ENCODE assay signal across 20 cellular contexts in the genomic region with DNA sequence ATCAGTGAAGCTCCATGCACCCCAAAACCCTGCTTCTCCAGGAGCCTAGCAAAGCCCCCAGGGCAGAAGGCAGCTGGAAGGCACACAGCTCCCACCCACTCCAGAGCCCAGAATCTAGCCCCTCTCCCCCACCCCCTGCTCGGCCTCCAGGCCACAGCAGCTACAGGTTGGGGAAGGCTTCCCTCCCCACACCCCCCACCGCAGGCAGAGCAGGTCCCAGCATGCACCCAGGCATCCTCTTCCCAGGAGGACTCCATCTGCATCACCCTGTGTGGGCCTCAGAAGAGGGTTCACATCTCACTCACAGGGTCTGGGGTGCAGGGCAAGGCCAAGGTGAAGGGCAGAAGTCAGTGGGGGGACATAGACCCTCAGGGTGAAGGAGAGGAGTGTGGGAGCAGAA. TPM values are rescaled to one million over a fixed set of nuclear protein-coding genes. Genes with fewer than 3 reads are reported as not detected.
DNase-seq lines count a peak whose midpoint lies in the region; ATAC-seq and TF ChIP-seq lines count a peak whose summit lies in the region.
"Had no signal": no experiment of that assay in that cellular context is flagged by ENCODE, and none has a peak within 500 bp of the region (broad histone marks: within the 10 kb centered on the region; RNA-seq: fewer than 3 reads in every experiment).

No MANE protein-coding gene starts in this region.

- peak overlapping the region; percentile 81 to 91 for H3K9ac ChIP-seq in mucosa of rectum (ENCODE audit: low read depth in 1 of 2, low read length in 2 of 2)

- ATAC-seq in GM19455 (IDR thresholded peaks at IDR 0.05; ENCODE audit: unreplicated experiment) (no peak), left cardiac atrium (no peak)
- ATAC-seq: naive thymus-derived CD4-positive, alpha-beta T cell had no signal

- H3K9me3 ChIP-seq in PC-9 (ENCODE audit: insufficient read depth, low read depth) (no peaks in the 10 kb centered on the region), mucosa of rectum (ENCODE audit: control insufficient read depth in 2 of 2, low read length in 2 of 2) (no peaks in the 10 kb centered on the region), tibial nerve (no peaks in the 10 kb centered on the region)
- H3K9me3 ChIP-seq: adrenal gland had no signal

- in situ Hi-C loops in brain microvascular endothelial cell (cut with HindIII; ENCODE audit: low pct_ligation_motif_present, low sequenced_read_pairs): no loop called here

- H3K27ac ChIP-seq in PC-9 (peak overlapping the region; percentile 56), mucosa of rectum (ENCODE audit: low read depth in 2 of 2, low read length in 2 of 2) (peak overlapping the region; percentile 81 to 86), tibial nerve (peak overlapping the region in 3 of 4 donors; percentile 51 to 92 (median 88)), brain microvascular endothelial cell (no peak overlapping the region)
- H3K27ac ChIP-seq: adrenal gland, dorsolateral prefrontal cortex had no signal

- H3K27me3 ChIP-seq in PC-9 (ENCODE audit: insufficient read depth, low read depth) (no peaks in the 10 kb centered on the region), mucosa of rectum (ENCODE audit: control insufficient read depth in 2 of 2, insufficient read depth in 2 of 2, low read length in 2 of 2) (no peaks in the 10 kb centered on the region), tibial nerve (no peaks in the 10 kb centered on the region), brain microvascular endothelial cell (replicated peaks) (no peaks in the 10 kb centered on the region)
- H3K27me3 ChIP-seq: adrenal gland, dorsolateral prefrontal cortex had no signal

- WGBS in tibial nerve, 2 donors: 86 to 100% methylated on average over 1 of the region's 2 CpGs

- H3F3A ChIP-seq in PC-9 (ENCODE audit: insufficient read depth, low read depth): peaks cover 42% of the 10 kb centered on the region

- no peak for TF ChIP-seq CTCF in PC-9 (conservative IDR thresholded peaks at IDR 0.05)
- no peak for TF ChIP-seq CTCF in epithelial cell of esophagus (IDR thresholded peaks at IDR 0.05; ENCODE audit: insufficient read depth, low read depth, low read length, missing control alignments)
- TF ChIP-seq CTCF in tibial nerve (IDR thresholded peaks at IDR 0.05): no peak
- TF ChIP-seq CTCF in brain microvascular endothelial cell (IDR thresholded peaks at IDR 0.05; ENCODE audit: low read depth, low read length, missing control alignments): no peak

- no TSS peak for BruUV-seq in PC-9 (replicated peaks; lab: Mats Ljungman, UMichigan)

- H3K36me3 ChIP-seq in PC-9 (ENCODE audit: low read depth) (0 out of 2 replicates have a peak, but pooled peaks cover 3% of the 10 kb centered on the region), mucosa of rectum (ENCODE audit: control insufficient read depth in 2 of 2, insufficient read depth in 2 of 2, low read length in 2 of 2) (peaks cover 0 to 2% of the 10 kb centered on the region in 2 donors), tibial nerve (peaks cover 0 to 23% (median 0%) of the 10 kb centered on the region in 3 donors), brain microvascular endothelial cell (replicated peaks) (peaks cover 16% of the 10 kb centered on the region)

- intact Hi-C loops in PC-9 (cut with micrococcal nuclease; ENCODE audit: unreplicated experiment) (no loop called here), left cardiac atrium (cut with DNase I) (loop anchor here in 1 of 2 donors (5.0 kb wide), 1 partner anchor 43 kb away; no protein-coding TSS in a partner anchor)

- DNase-seq in PC-9 (no peak), epithelial cell of esophagus (ENCODE audit: low read depth) (peak; percentile 70), tibial nerve (ENCODE audit: low spot score in 2 of 2) (no peak), A172 (ENCODE audit: low spot score) (no peak), brain microvascular endothelial cell (no peak), left cardiac atrium (no peak)
- DNase-seq: activated CD4-positive, alpha-beta T cell treated with anti-CD3 and anti-CD28 coated beads for 1 hour; activated effector memory CD4-positive, alpha-beta T cell treated with Interleukin-2 at 50 U/mL for 16 hours; adrenal gland; dorsolateral prefrontal cortex; Karpas-422; naive thymus-derived CD4-positive, alpha-beta T cell; NCI-H1048; NK-92 treated with Interleukin-12 subunit alpha and Interleukin-12 subunit beta, amount 100 ng/mL, for 24 hours; RPMI8226; stimulated activated CD4-positive, alpha-beta T cell treated with anti-CD3 and anti-CD28 coated beads, Interleukin-4, amount 100 ng/mL, for 24 hours; SW 1271 had no signal

- TF ChIP-seq EP300 in tibial nerve (IDR thresholded peaks at IDR 0.05): no peak

- no peaks in the 10 kb centered on the region for H3K9me2 ChIP-seq in PC-9 (ENCODE audit: insufficient read depth)

- peaks cover 45% of the 10 kb centered on the region for H3K79me2 ChIP-seq in PC-9 (ENCODE audit: low read depth)

- peak overlapping the region; percentile 66 for H3K4me3 ChIP-seq in PC-9
- H3K4me3 ChIP-seq in epithelial cell of esophagus (ENCODE audit: low read length): peak overlapping the region; percentile 100
- peak overlapping the region; percentile 67 to 72 for H3K4me3 ChIP-seq in mucosa of rectum (ENCODE audit: low read length in 2 of 2)
- peak overlapping the region in 1 of 4 donors; percentile 9 for H3K4me3 ChIP-seq in tibial nerve
- H3K4me3 ChIP-seq in brain microvascular endothelial cell (ENCODE audit: low read depth, low read length): no peak overlapping the region
- H3K4me3 ChIP-seq: adrenal gland, dorsolateral prefrontal cortex had no signal

- CTCF ChIA-PET in PC-9 (lab: Charles Lee): interaction anchor here (0.5 to 1.9 kb wide), 7 partner anchors 9 to 458 kb away, joined by 3 to 15 read pairs (median 6); a partner anchor contains a TSS

- peaks cover 49% of the 10 kb centered on the region for H3K4me1 ChIP-seq in PC-9 (replicated peaks; ENCODE audit: insufficient read depth)
- H3K4me1 ChIP-seq in mucosa of rectum (ENCODE audit: control insufficient read depth in 2 of 2, insufficient read depth in 2 of 2, low read length in 2 of 2): peaks cover 41 to 45% of the 10 kb centered on the region in 2 donors
- H3K4me1 ChIP-seq in tibial nerve: peaks cover 0 to 46% (median 34%) of the 10 kb centered on the region in 4 donors

- no peak overlapping the region for H2AFZ ChIP-seq in PC-9

- POLR2A ChIA-PET in PC-9 (lab: Charles Lee; ENCODE audit: unreplicated experiment): interaction anchor here (0.5 to 2.8 kb wide), 4 partner anchors 11 to 58 kb away, joined by 4 to 31 read pairs (median 8); a partner anchor contains a TSS

- no peak for TF ChIP-seq POLR2A in tibial nerve (IDR thresholded peaks at IDR 0.05)

- H4K20me1 ChIP-seq in PC-9 (ENCODE audit: insufficient read depth): no peaks in the 10 kb centered on the region

- H3K4me2 ChIP-seq in PC-9: peak overlapping the region; percentile 88

RNA-seq across cellular contexts. Expression of a gene that starts 0.7 kb away (rescaled TPM):
- 411 and 486 TPM in 2 replicates for total RNA-seq in PC-9 (2021)
- 10 to 100 TPM in 1 of 4 donors, not detected in 3; 15.3 TPM for total RNA-seq in tibial nerve
- total RNA-seq in A172 (2014; rRNA removed; shearing (Covaris generic)): 0.17 TPM in 1 of 2 replicates, not detected in the other
- total RNA-seq in left cardiac atrium: 1 to 10 TPM; 1.8 to 5.8 TPM
- total RNA-seq: naive thymus-derived CD4-positive, alpha-beta T cell; NCI-H460 had no signal

RNA-seq across cellular contexts. Expression of a gene that starts 2.5 kb away (rescaled TPM):
- 226 and 276 TPM in 2 replicates for total RNA-seq in PC-9 (2021)
- total RNA-seq in tibial nerve: 100 to 1,000 TPM in 2 of 4 donors, 10 to 100 TPM in 2; 45.5 to 120 (median 77.1) TPM
- total RNA-seq in A172 (2014; rRNA removed; shearing (Covaris generic)): 726 and 852 TPM in 2 replicates
- total RNA-seq in left cardiac atrium: 10 to 100 TPM; 48.2 to 64.7 TPM
- total RNA-seq: naive thymus-derived CD4-positive, alpha-beta T cell had no signal

RNA-seq across cellular contexts. Expression of a gene that starts 11.9 kb away (rescaled TPM):
- total RNA-seq in PC-9 (2021) (120 and 144 TPM in 2 replicates), tibial nerve (100 to 1,000 TPM in 3 of 4 donors, 10 to 100 TPM in 1; 74.4 to 151 (median 121) TPM), left cardiac atrium (100 to 1,000 TPM; 169 to 197 TPM)
- 116 and 160 TPM in 2 replicates for total RNA-seq in A172 (2014; rRNA removed; shearing (Covaris generic))

RNA-seq across cellular contexts. Expression of a gene that starts 12.8 kb away (rescaled TPM):
- total RNA-seq in PC-9 (2021) (0.46 and 1.0 TPM in 2 replicates), tibial nerve (100 to 1,000 TPM in 1 of 4 donors, 10 to 100 TPM in 3; 41.4 to 102 (median 69.2) TPM), left cardiac atrium (1,000 to 10,000 TPM; 1,254 to 1,508 TPM)
- total RNA-seq in A172 (2014; rRNA removed; shearing (Covaris generic)): 0.46 and 2.8 TPM in 2 replicates
- total RNA-seq: naive thymus-derived CD4-positive, alpha-beta T cell; NCI-H460 had no signal

RNA-seq across cellular contexts. Expression of a gene that starts 18.5 kb away (rescaled TPM):
- total RNA-seq in PC-9 (2021) (75.1 and 83.9 TPM in 2 replicates), tibial nerve (10 to 100 TPM; 49.0 to 66.6 (median 56.5) TPM), left cardiac atrium (10 to 100 TPM; 60.1 to 61.9 TPM)
- 49.0 and 60.8 TPM in 2 replicates for total RNA-seq in A172 (2014; rRNA removed; shearing (Covaris generic))

Comparison
In these comparisons a context has a peak if more than half of its experiments do, and no peak if none do; other contexts are left out.
1. RNA of a gene that starts 0.7 kb away (total RNA-seq): 411 to 486 TPM in PC-9; 1.8 to 5.8 TPM in left cardiac atrium, 15.3 TPM in tibial nerve and 0.17 TPM in A172; every median in the first group is over 10 times any median in the second.